Comparison of ENCODE assay signal across 13 cellular contexts in genomic region chr17:40558651-40559015, GRCh38. TPM values are rescaled to one million over a fixed set of nuclear protein-coding genes. Genes with fewer than 3 reads are reported as not detected.
DNase-seq lines count a peak whose midpoint lies in the region; ATAC-seq and TF ChIP-seq lines count a peak whose summit lies in the region.
"Had no signal": no experiment of that assay in that cellular context is flagged by ENCODE, and none has a peak within 500 bp of the region (broad histone marks: within the 10 kb centered on the region; RNA-seq: fewer than 3 reads in every experiment).

No MANE protein-coding gene starts in this region.

- ATAC-seq in DND-41 (ENCODE audit: insufficient read depth, low read depth) = no peak
- ATAC-seq in activated naive CD8-positive, alpha-beta T cell treated with anti-CD3 and anti-CD28 coated beads, Interleukin-2, amount 50 U/mL, for 24 hours = no peak
- ATAC-seq in HG02642 (IDR thresholded peaks at IDR 0.05; ENCODE audit: poor library complexity, unreplicated experiment) = no peak
- no peak for ATAC-seq in HG02588 (IDR thresholded peaks at IDR 0.05; ENCODE audit: unreplicated experiment)
- ATAC-seq: psoas muscle had no signal

- peaks cover 7% of the 10 kb centered on the region; the same call in 1 of the 2 replicates for H3K36me3 ChIP-seq in ACC112 (ENCODE audit: insufficient read depth, low read length)
- peaks cover 8% of the 10 kb centered on the region; the same call in 1 of the 2 replicates for H3K36me3 ChIP-seq in DND-41 (ENCODE audit: insufficient read depth, low read length)
- H3K36me3 ChIP-seq in neural progenitor cell = no peaks in the 10 kb centered on the region

- H3K27me3 ChIP-seq in ACC112 (ENCODE audit: insufficient read depth, low read length) (no peaks in the 10 kb centered on the region), DND-41 (ENCODE audit: insufficient read depth, low read length, poor library complexity) (no peaks in the 10 kb centered on the region), neural progenitor cell (no peaks in the 10 kb centered on the region)

- H3K4me3 ChIP-seq in ACC112 (ENCODE audit: low read depth, low read length) = no peak overlapping the region
- H3K4me3 ChIP-seq in DND-41 (ENCODE audit: low read depth in 1 of 2, low read length in 2 of 2) = no peak overlapping the region
- no peak overlapping the region for H3K4me3 ChIP-seq in neural progenitor cell
- H3K4me3 ChIP-seq: PC-9, psoas muscle had no signal

- no peaks in the 10 kb centered on the region for H3K9me3 Mint-ChIP-seq in activated naive CD8-positive, alpha-beta T cell treated with anti-CD3 and anti-CD28 coated beads, Interleukin-2, amount 50 U/mL, for 24 hours
- no peaks in the 10 kb centered on the region for H3K9me3 Mint-ChIP-seq in neural progenitor cell

- peaks cover 99% of the 10 kb centered on the region for H3K36me3 Mint-ChIP-seq in activated naive CD8-positive, alpha-beta T cell treated with anti-CD3 and anti-CD28 coated beads, Interleukin-2, amount 50 U/mL, for 24 hours (ENCODE audit: low read depth)
- no peaks in the 10 kb centered on the region for H3K36me3 Mint-ChIP-seq in neural progenitor cell

- H3K27ac ChIP-seq in ACC112 (ENCODE audit: low read depth, low read length) (peak overlapping the region; percentile 100), DND-41 (ENCODE audit: low read length) (peak overlapping the region; percentile 96), neural progenitor cell (no peak overlapping the region)
- H3K27ac ChIP-seq: PC-9, psoas muscle had no signal

- H3K4me1 ChIP-seq in ACC112 (ENCODE audit: control insufficient read depth, insufficient read depth, low read length, unreplicated experiment) (peaks cover 71% of the 10 kb centered on the region), DND-41 (ENCODE audit: insufficient read depth, low read length) (peaks cover 96% of the 10 kb centered on the region), neural progenitor cell (peaks cover 13% of the 10 kb centered on the region)

- no peak for DNase-seq in DND-41
- no peak for DNase-seq in activated naive CD8-positive, alpha-beta T cell treated with anti-CD3 and anti-CD28 coated beads, Interleukin-2, amount 50 U/mL, for 24 hours
- DNase-seq in neural progenitor cell (ENCODE audit: low spot score) = no peak
- DNase-seq in stimulated activated CD4-positive, alpha-beta T cell treated with anti-CD3 and anti-CD28 coated beads, Interleukin-12 subunit alpha, Interleukin-12 subunit beta, amount 100 ng/mL, for 4 hours = no peak
- DNase-seq in glomerular visceral epithelial cell (ENCODE audit: extremely low spot score) = no peak
- DNase-seq: activated CD4-positive, alpha-beta T cell treated with anti-CD3 and anti-CD28 coated beads for 48 hours; Calu3; NCI-H2107; PC-9 had no signal

- H3K79me2 ChIP-seq in ACC112 (ENCODE audit: control insufficient read depth, insufficient read depth, low read length, unreplicated experiment) (peaks cover 24% of the 10 kb centered on the region), DND-41 (ENCODE audit: insufficient read depth, low read length) (peaks cover 17% of the 10 kb centered on the region), neural progenitor cell (ENCODE audit: low read depth) (no peaks in the 10 kb centered on the region)

- no peaks in the 10 kb centered on the region for H3K9me3 ChIP-seq in DND-41 (ENCODE audit: insufficient read depth, low read length, severe bottlenecking)
- H3K9me3 ChIP-seq in neural progenitor cell (ENCODE audit: low read depth) = no peaks in the 10 kb centered on the region
- H3K9me3 ChIP-seq: psoas muscle had no signal

- peak overlapping the region; percentile 81 for H3K27ac Mint-ChIP-seq in activated naive CD8-positive, alpha-beta T cell treated with anti-CD3 and anti-CD28 coated beads, Interleukin-2, amount 50 U/mL, for 24 hours
- peak overlapping the region; percentile 40 for H3K27ac Mint-ChIP-seq in neural progenitor cell

- peak overlapping the region; percentile 46 for H3K4me3 Mint-ChIP-seq in activated naive CD8-positive, alpha-beta T cell treated with anti-CD3 and anti-CD28 coated beads, Interleukin-2, amount 50 U/mL, for 24 hours
- H3K4me3 Mint-ChIP-seq in neural progenitor cell = no peak overlapping the region

- H3K4me2 ChIP-seq in DND-41 (ENCODE audit: insufficient read depth, low read length) (no peak overlapping the region), neural progenitor cell (no peak overlapping the region)
- H3K4me2 ChIP-seq: PC-9 had no signal

- no peaks in the 10 kb centered on the region for H3F3A ChIP-seq in neural progenitor cell (ENCODE audit: low read depth)

- H4K20me1 ChIP-seq in DND-41 (ENCODE audit: insufficient read depth, low read length) = no peaks in the 10 kb centered on the region
- no peaks in the 10 kb centered on the region for H4K20me1 ChIP-seq in neural progenitor cell (ENCODE audit: low read depth)

- H3K27me3 Mint-ChIP-seq in activated naive CD8-positive, alpha-beta T cell treated with anti-CD3 and anti-CD28 coated beads, Interleukin-2, amount 50 U/mL, for 24 hours = no peaks in the 10 kb centered on the region
- peaks cover 5% of the 10 kb centered on the region for H3K27me3 Mint-ChIP-seq in neural progenitor cell (ENCODE audit: insufficient read depth, low read depth)

- H3K4me1 Mint-ChIP-seq in activated naive CD8-positive, alpha-beta T cell treated with anti-CD3 and anti-CD28 coated beads, Interleukin-2, amount 50 U/mL, for 24 hours = peaks cover 96% of the 10 kb centered on the region
- peaks cover 47% of the 10 kb centered on the region for H3K4me1 Mint-ChIP-seq in neural progenitor cell

- peak overlapping the region; percentile 59 for H3K9ac ChIP-seq in DND-41 (ENCODE audit: low read depth, low read length)
- H3K9ac ChIP-seq in neural progenitor cell = no peak overlapping the region

- no peak overlapping the region for H2AFZ ChIP-seq in ACC112 (ENCODE audit: low read length, unreplicated experiment)
- no peak overlapping the region for H2AFZ ChIP-seq in DND-41 (ENCODE audit: low read depth, low read length)
- no peak overlapping the region for H2AFZ ChIP-seq in neural progenitor cell (replicated peaks)
- H2AFZ ChIP-seq: PC-9 had no signal

- TF ChIP-seq CTCF in DND-41 (IDR thresholded peaks at IDR 0.05; ENCODE audit: borderline replicate concordance, extremely low read depth, low read length, poor library complexity, severe bottlenecking) = no peak
- TF ChIP-seq CTCF in neural progenitor cell (IDR thresholded peaks at IDR 0.05) = no peak

RNA-seq across cellular contexts. Expression of gene CCR7, which starts 6.6 kb away (rescaled TPM):
- total RNA-seq in neural progenitor cell (ENCODE audit: low replicate concordance) = 0.37 TPM in 1 of 2 replicates, not detected in the other
- total RNA-seq: Calu3, PC-9 had no signal

RNA-seq across cellular contexts. Expression of gene TNS4, which starts 57.2 kb away (rescaled TPM):
- total RNA-seq in neural progenitor cell (ENCODE audit: low replicate concordance) = not detected in 2 replicates
